Comparison of ENCODE assay signal across 24 cellular contexts in genomic region chr4:115969756-115970155, GRCh38.
A peak's percentile ranks its signal among the peaks of the same experiment; 100 is the strongest.
DNase-seq lines count a peak whose midpoint lies in the region; ATAC-seq, FAIRE-seq and TF ChIP-seq lines count a peak whose summit lies in the region.
"Had no signal": no experiment of that assay in that cellular context is flagged by ENCODE, and none has a peak within 500 bp of the region (broad histone marks: within the 10 kb centered on the region; RNA-seq: fewer than 3 reads in every experiment).

No MANE protein-coding gene starts in this region.

- H3K4me3 Mint-ChIP-seq in MCF 10A (ENCODE audit: unreplicated experiment) = no peak overlapping the region
- H3K4me3 Mint-ChIP-seq: CD4-positive, alpha-beta T cell had no signal

- H3K4me1 ChIP-seq in mammary epithelial cell (ENCODE audit: insufficient read depth, low read length) (peaks cover 5% of the 10 kb centered on the region), keratinocyte (ENCODE audit: control insufficient read depth, extremely low read depth, insufficient read depth, low read length) (peaks cover 5% of the 10 kb centered on the region), left ventricle myocardium inferior (no peaks in the 10 kb centered on the region)
- H3K4me1 ChIP-seq: BLaER1, Caco-2 had no signal

- 50% methylated on average over 1 of the region's 1 CpG for whole genome bisulfite sequencing in mammary epithelial cell (ENCODE audit: low coverage, missing lambda C conversion rate)

- no peaks in the 10 kb centered on the region for H3K9me3 ChIP-seq in mammary epithelial cell (replicated peaks; ENCODE audit: insufficient read depth, low read length)
- no peaks in the 10 kb centered on the region for H3K9me3 ChIP-seq in keratinocyte (ENCODE audit: control insufficient read depth, low read depth, low read length)
- peaks cover 7% of the 10 kb centered on the region for H3K9me3 ChIP-seq in left ventricle myocardium inferior (replicated peaks)
- H3K9me3 ChIP-seq: BLaER1, Caco-2 had no signal

- no peaks in the 10 kb centered on the region for H3K27me3 Mint-ChIP-seq in MCF 10A (ENCODE audit: insufficient read depth, unreplicated experiment)
- H3K27me3 Mint-ChIP-seq: CD4-positive, alpha-beta T cell had no signal

- H4K20me1 ChIP-seq in mammary epithelial cell (ENCODE audit: insufficient read depth, low read length) = no peaks in the 10 kb centered on the region
- H4K20me1 ChIP-seq in keratinocyte (ENCODE audit: control insufficient read depth, extremely low read depth, insufficient read depth, low read length) = no peaks in the 10 kb centered on the region
- H4K20me1 ChIP-seq: BLaER1 had no signal

- H3K27ac Mint-ChIP-seq in MCF 10A (ENCODE audit: low read depth, unreplicated experiment) = no peak overlapping the region
- H3K27ac Mint-ChIP-seq: CD4-positive, alpha-beta T cell had no signal

- H3K9ac ChIP-seq in mammary epithelial cell (ENCODE audit: insufficient read depth, low read length) (no peak overlapping the region), keratinocyte (ENCODE audit: control insufficient read depth, extremely low read depth, insufficient read depth, low read length) (no peak overlapping the region)
- H3K9ac ChIP-seq: BLaER1, KMS-11 had no signal

- H2AFZ ChIP-seq in mammary epithelial cell (ENCODE audit: low read depth, low read length) = peak overlapping the region; percentile 58
- H2AFZ ChIP-seq in keratinocyte (ENCODE audit: control insufficient read depth, low read length) = peak overlapping the region; percentile 56

- in situ Hi-C loops in mammary epithelial cell (cut with MboI; ENCODE audit: low sequenced_read_pairs in 2 of 2) = no loop called here

- dilution Hi-C loops in mammary epithelial cell (cut with HindIII; ENCODE audit: low sequenced_read_pairs) (no loop called here), keratinocyte (cut with MboI; ENCODE audit: extremely low pct_ligation_motif_present, low sequenced_read_pairs) (no loop called here)

- intact Hi-C loops in mammary epithelial cell (cut with micrococcal nuclease) = no loop called here
- intact Hi-C loops in MCF 10A (cut with micrococcal nuclease) = no loop called here
- intact Hi-C loops in left ventricle myocardium inferior (cut with micrococcal nuclease) = no loop called here

- H3K9me1 ChIP-seq in keratinocyte (ENCODE audit: control insufficient read depth, extremely low read depth, insufficient read depth, low read length) = no peaks in the 10 kb centered on the region

- no peaks in the 10 kb centered on the region for H3K4me1 Mint-ChIP-seq in MCF 10A (ENCODE audit: insufficient read depth, unreplicated experiment)

- ATAC-seq in HG03460 (IDR thresholded peaks at IDR 0.05; ENCODE audit: unreplicated experiment) (no peak), HG03108 (IDR thresholded peaks at IDR 0.05; ENCODE audit: unreplicated experiment) (no peak)
- ATAC-seq: Right ventricle myocardium inferior had no signal

- H3K36me3 ChIP-seq in mammary epithelial cell (ENCODE audit: insufficient read depth, low read length) (no peaks in the 10 kb centered on the region), bronchial epithelial cell (ENCODE audit: control insufficient read depth, insufficient read depth, low read length) (no peaks in the 10 kb centered on the region), keratinocyte (ENCODE audit: control insufficient read depth in 2 of 2, extremely low read depth in 1 of 2, insufficient read depth in 2 of 2, low read length in 2 of 2) (no peaks in the 10 kb centered on the region), left ventricle myocardium inferior (no peaks in the 10 kb centered on the region)
- H3K36me3 ChIP-seq: BLaER1 had no signal

- no peak for TF ChIP-seq CTCF in mammary epithelial cell (conservative IDR thresholded peaks at IDR 0.05 in 1 of 2, IDR thresholded peaks at IDR 0.05 in 1 of 2; ENCODE audit: extremely low read depth in 1 of 2, insufficient read depth in 1 of 2, low read depth in 1 of 2, low read length in 2 of 2)
- TF ChIP-seq CTCF in MCF 10A (IDR thresholded peaks at IDR 0.05; ENCODE audit: unreplicated experiment) = no peak
- no peak for TF ChIP-seq CTCF in bronchial epithelial cell (IDR thresholded peaks at IDR 0.05; ENCODE audit: insufficient read depth, low read length, severe bottlenecking)
- TF ChIP-seq CTCF in keratinocyte (optimal IDR thresholded peaks at IDR 0.05 in 1 of 3, IDR thresholded peaks at IDR 0.05 in 1 of 3, conservative IDR thresholded peaks at IDR 0.05 in 1 of 3; ENCODE audit: extremely low read depth in 1 of 3, insufficient read depth in 2 of 3, low read length in 3 of 3) = no peak
- TF ChIP-seq CTCF in left ventricle myocardium inferior (IDR thresholded peaks at IDR 0.05; ENCODE audit: borderline replicate concordance) = no peak

- H3K4me2 ChIP-seq in mammary epithelial cell (ENCODE audit: insufficient read depth, low read depth, low read length) (no peak overlapping the region), keratinocyte (ENCODE audit: control insufficient read depth, extremely low read depth, insufficient read depth, low read depth, low read length) (no peak overlapping the region)
- H3K4me2 ChIP-seq: BLaER1, KMS-11 had no signal

- FAIRE-seq in bronchial epithelial cell (lab: Jason Lieb, UNC) (no peak), keratinocyte (lab: Jason Lieb, UNC) (no peak)
- FAIRE-seq: H54, RCC 7860 had no signal

- BruUV-seq in mammary epithelial cell (replicated peaks; lab: Mats Ljungman, UMichigan) (TSS peak; percentile 57), MCF 10A (replicated peaks; lab: Mats Ljungman, UMichigan) (no TSS peak)

- H3K4me3 ChIP-seq in mammary epithelial cell (replicated peaks in 1 of 3; ENCODE audit: insufficient read depth in 1 of 3, low read depth in 2 of 3, low read length in 3 of 3) = no peak overlapping the region
- H3K4me3 ChIP-seq in bronchial epithelial cell (ENCODE audit: low read depth, low read length) = no peak overlapping the region
- H3K4me3 ChIP-seq in keratinocyte (ENCODE audit: control insufficient read depth in 2 of 3, extremely low read depth in 1 of 3, insufficient read depth in 2 of 3, low read depth in 1 of 3, low read length in 3 of 3) = no peak overlapping the region
- no peak overlapping the region for H3K4me3 ChIP-seq in left ventricle myocardium inferior
- H3K4me3 ChIP-seq: BLaER1 had no signal

- CTCF ChIA-PET in mammary epithelial cell (lab: Charles Lee; ENCODE audit: low non-redundant PET) = no interaction called here
- CTCF ChIA-PET in MCF 10A (lab: Yijun Ruan, JAX) = interaction anchor here (0.7 kb wide), 1 partner anchor 1600 kb away, joined by 3 read pairs; no protein-coding TSS in a partner anchor

- no peaks in the 10 kb centered on the region for H3K36me3 Mint-ChIP-seq in MCF 10A (ENCODE audit: insufficient read depth, unreplicated experiment)

- DNase-seq in mammary epithelial cell = peak; percentile 39
- DNase-seq in MCF 10A (ENCODE audit: unreplicated experiment) = no peak
- peak; percentile 49 for DNase-seq in bronchial epithelial cell (ENCODE audit: low read depth)
- DNase-seq in keratinocyte (ENCODE audit: low read depth, low spot score) = no peak
- no peak for DNase-seq in left ventricle myocardium inferior
- DNase-seq in NCI-H524 treated with DMSO at 0.1 percent for 48 hours (lab: John Stamatoyannopoulos, UW) = no peak
- DNase-seq: ACHN; Caco-2; CD4-positive, alpha-beta T cell; DND-41; NCI-H1105; NCI-H146; NCI-H2029; NCI-H226; NCI-H524 had no signal

- no peaks in the 10 kb centered on the region for H3K9me3 Mint-ChIP-seq in MCF 10A (ENCODE audit: unreplicated experiment)
- H3K9me3 Mint-ChIP-seq: CD4-positive, alpha-beta T cell had no signal

- H3K27ac ChIP-seq in mammary epithelial cell (ENCODE audit: insufficient read depth, low read depth, low read length) (no peak overlapping the region), keratinocyte (ENCODE audit: control insufficient read depth, insufficient read depth, low read length) (no peak overlapping the region), left ventricle myocardium inferior (replicated peaks) (no peak overlapping the region)
- H3K27ac ChIP-seq: 22Rv1, BLaER1, HL-60, KMS-11 had no signal

- H3K79me2 ChIP-seq in mammary epithelial cell (ENCODE audit: insufficient read depth, low read length) (no peaks in the 10 kb centered on the region), keratinocyte (ENCODE audit: control insufficient read depth, insufficient read depth, low read length) (no peaks in the 10 kb centered on the region)

- POLR2A ChIA-PET in MCF 10A (lab: Yijun Ruan, JAX) = no interaction called here

- no peaks in the 10 kb centered on the region for H3K27me3 ChIP-seq in mammary epithelial cell (ENCODE audit: insufficient read depth, low read length)
- H3K27me3 ChIP-seq in bronchial epithelial cell (ENCODE audit: control insufficient read depth, insufficient read depth, low read length) = no peaks in the 10 kb centered on the region
- H3K27me3 ChIP-seq in keratinocyte (ENCODE audit: control insufficient read depth, extremely low read depth, insufficient read depth, low read length) = no peaks in the 10 kb centered on the region
- no peaks in the 10 kb centered on the region for H3K27me3 ChIP-seq in left ventricle myocardium inferior (ENCODE audit: low read depth)
- H3K27me3 ChIP-seq: BLaER1 had no signal

Comparison
In these comparisons a context has a peak if more than half of its experiments do, and no peak if none do; other contexts are left out.
1. DNase-seq: peak in mammary epithelial cell (single experiment) and bronchial epithelial cell (single experiment); none in MCF 10A (single experiment), keratinocyte (single experiment), left ventricle myocardium inferior (single experiment) and NCI-H524 treated with DMSO at 0.1 percent for 48 hours (single experiment).